In genomic region chr6:33739611-33740010, GRCh38 we compare ENCODE assay signal across 16 cellular contexts. TPM values are rescaled to one million over a fixed set of nuclear protein-coding genes. Genes with fewer than 3 reads are reported as not detected.
"Had no signal": no experiment of that assay in that cellular context is flagged by ENCODE, and none has a peak within 500 bp of the region (broad histone marks: within the 10 kb centered on the region; RNA-seq: fewer than 3 reads in every experiment).

No MANE protein-coding gene starts in this region.

- ATAC-seq: sciatic nerve; stimulated activated naive B cell treated with anti-CD40 and anti-IgM and Interleukin-4, amounts not matched to agents 10 μg/mL and 1 μg/mL and 100 μg/mL, for 72 hours had no signal

- H3K27ac ChIP-seq: esophagus squamous epithelium, hepatocyte had no signal

- H3K4me3 ChIP-seq: esophagus squamous epithelium, hepatocyte, spleen had no signal

- H3K4me3 Mint-ChIP-seq: activated CD4-positive, alpha-beta memory T cell treated with anti-CD3 and anti-CD28 coated beads for 36 hours; activated naive CD8-positive, alpha-beta T cell; dendritic cell treated with granulocyte-macrophage colony-stimulating factor and Interleukin-4, amounts not matched to agents 40 ng/mL and 50 ng/mL, for 4 days; naive B cell; neural crest cell; stimulated activated naive B cell treated with anti-CD40 and anti-IgM and Interleukin-4, amounts not matched to agents 10 μg/mL and 1 μg/mL and 100 μg/mL, for 72 hours had no signal

- H3K9me3 ChIP-seq: esophagus squamous epithelium, spleen had no signal

- H3K27me3 ChIP-seq: hepatocyte had no signal

- H3K9me3 Mint-ChIP-seq: activated CD4-positive, alpha-beta memory T cell treated with anti-CD3 and anti-CD28 coated beads for 36 hours; dendritic cell treated with granulocyte-macrophage colony-stimulating factor and Interleukin-4, amounts not matched to agents 40 ng/mL and 50 ng/mL, for 4 days; naive B cell; neural crest cell; stimulated activated naive B cell treated with anti-CD40 and anti-IgM and Interleukin-4, amounts not matched to agents 10 μg/mL and 1 μg/mL and 100 μg/mL, for 72 hours had no signal

- H3K27ac Mint-ChIP-seq: activated CD4-positive, alpha-beta memory T cell treated with anti-CD3 and anti-CD28 coated beads for 36 hours; activated naive CD8-positive, alpha-beta T cell; dendritic cell treated with granulocyte-macrophage colony-stimulating factor and Interleukin-4, amounts not matched to agents 40 ng/mL and 50 ng/mL, for 4 days; stimulated activated naive B cell treated with anti-CD40 and anti-IgM and Interleukin-4, amounts not matched to agents 10 μg/mL and 1 μg/mL and 100 μg/mL, for 72 hours had no signal

- H2AFZ ChIP-seq: hepatocyte had no signal

- DNase-seq: activated CD4-positive, alpha-beta memory T cell treated with anti-CD3 and anti-CD28 coated beads for 36 hours; effector CD8-positive, alpha-beta T cell; esophagus squamous epithelium; naive B cell; spleen; stimulated activated CD4-positive, alpha-beta T cell treated with anti-CD3 and anti-CD28 coated beads, Interleukin-4, amount 100 ng/mL, for 4 hours; stimulated activated naive B cell treated with anti-CD40 and anti-IgM and Interleukin-4, amounts not matched to agents 10 μg/mL and 1 μg/mL and 100 μg/mL, for 72 hours had no signal

- H3K36me3 Mint-ChIP-seq: activated CD4-positive, alpha-beta memory T cell treated with anti-CD3 and anti-CD28 coated beads for 36 hours; activated naive CD8-positive, alpha-beta T cell; naive B cell; stimulated activated naive B cell treated with anti-CD40 and anti-IgM and Interleukin-4, amounts not matched to agents 10 μg/mL and 1 μg/mL and 100 μg/mL, for 72 hours had no signal

RNA-seq across cellular contexts. Expression of gene IP6K3, which starts 7.1 kb away (rescaled TPM):
- total RNA-seq: activated CD4-positive, alpha-beta memory T cell treated with anti-CD3 and anti-CD28 coated beads for 36 hours; endothelial cell of umbilical vein; mononuclear cell; pulmonary artery endothelial cell; T-helper 1 cell treated with Interleukin-12 subunit alpha and Interleukin-12 subunit beta and Interleukin-4 antibody, amounts not matched to agents 30 ng/mL and 1 ng/mL, for 36 hours had no signal
